10 cellular contexts compared by ENCODE assay signal in genomic region chr1:234907585-234908457, GRCh38.
A peak's percentile ranks its signal among the peaks of the same experiment; 100 is the strongest.
DNase-seq lines count a peak whose midpoint lies in the region; TF ChIP-seq lines count a peak whose summit lies in the region.
"Had no signal": no experiment of that assay in that cellular context is flagged by ENCODE, and none has a peak within 500 bp of the region (broad histone marks: within the 10 kb centered on the region; RNA-seq: fewer than 3 reads in every experiment).

No MANE protein-coding gene starts in this region.

- no peak for TF ChIP-seq EP300 in transverse colon (IDR thresholded peaks at IDR 0.05; ENCODE audit: low read depth)

- in situ Hi-C loops in transverse colon (cut with MboI; ENCODE audit: low pct_ligation_motif_present in 1 of 4, low pct_unique_long_range_greater_than_20kb in 1 of 4, low sequenced_read_pairs in 3 of 4) (no loop called here), GM13976 (cut with MboI; ENCODE audit: low sequenced_read_pairs, unreplicated experiment) (no loop called here)

- H3K9ac ChIP-seq in duodenal mucosa (ENCODE audit: low read depth in 1 of 2, low read length in 2 of 2) = peak overlapping the region; percentile 27 to 49
- peak overlapping the region; percentile 33 to 86 for H3K9ac ChIP-seq in liver (ENCODE audit: low read depth in 1 of 2, low read length in 2 of 2)

- TF ChIP-seq RAD21 in liver (IDR thresholded peaks at IDR 0.05) = peak; percentile 7 to 58

- TF ChIP-seq POLR2A in transverse colon (IDR thresholded peaks at IDR 0.05) = no peak

- H3K4me1 ChIP-seq in duodenal mucosa (ENCODE audit: control insufficient read depth in 1 of 2, insufficient read depth in 2 of 2, low read length in 2 of 2) (peaks cover 32 to 35% of the 10 kb centered on the region in 2 donors), liver (ENCODE audit: control insufficient read depth in 4 of 4, insufficient read depth in 4 of 4, low read length in 3 of 4) (peaks cover 9 to 23% (median 17%) of the 10 kb centered on the region in 4 donors), transverse colon (peaks cover 11 to 26% (median 20%) of the 10 kb centered on the region in 4 donors)

- H3K27ac ChIP-seq in duodenal mucosa (ENCODE audit: low read depth, low read length) (peak overlapping the region; percentile 54), liver (ENCODE audit: low read depth in 1 of 2, low read length in 2 of 2) (peak overlapping the region; percentile 60 to 71), transverse colon (peak overlapping the region; percentile 65 to 79 (median 70))

- no peak for TF ChIP-seq CTCF in liver (IDR thresholded peaks at IDR 0.05; ENCODE audit: low read depth, low read length, missing input control)
- TF ChIP-seq CTCF in transverse colon (IDR thresholded peaks at IDR 0.05) = no peak
- no peak for TF ChIP-seq CTCF in GM13976 (IDR thresholded peaks at IDR 0.05; ENCODE audit: borderline replicate concordance, control extremely low read depth, extremely low read depth, insufficient read depth, missing control alignments)

- H3K4me3 ChIP-seq in duodenal mucosa (ENCODE audit: low read depth in 1 of 2, low read length in 2 of 2) (peak overlapping the region in 1 of 2 donors; percentile 19), liver (ENCODE audit: low read depth in 1 of 3, low read length in 3 of 3) (no peak overlapping the region), transverse colon (no peak overlapping the region)

- WGBS in liver = 40% methylated on average over 12 of the region's 12 CpGs
- WGBS in transverse colon (ENCODE audit: low coverage in 1 of 2), 2 donors = 42 to 50% methylated on average over 2 to 12 of the region's 12 CpGs

- H3K9me3 ChIP-seq in duodenal mucosa (ENCODE audit: control insufficient read depth in 1 of 2, low read length in 2 of 2) = no peaks in the 10 kb centered on the region
- H3K9me3 ChIP-seq in liver (ENCODE audit: control insufficient read depth in 4 of 4, low read length in 3 of 4) = no peaks in the 10 kb centered on the region
- H3K9me3 ChIP-seq in transverse colon = no peaks in the 10 kb centered on the region

- intact Hi-C loops in transverse colon (cut with DNase I; ENCODE audit: low total_unique reads) = no loop called here

- DNase-seq in HT-29 (ENCODE audit: low spot score) = peak; percentile 55
- no peak for DNase-seq in transverse colon
- no peak for DNase-seq in NCI-H345 (lab: John Stamatoyannopoulos, UW)
- no peak for DNase-seq in GM13976 (ENCODE audit: low spot score)
- DNase-seq in anterior cingulate cortex (lab: John Stamatoyannopoulos, UW) = no peak
- DNase-seq: NCI-H524 treated with DMSO at 0.1 percent for 48 hours, occipital lobe, T-helper 2 cell had no signal

- H3K36me3 ChIP-seq in duodenal mucosa (ENCODE audit: control insufficient read depth in 1 of 2, insufficient read depth in 2 of 2, low read length in 2 of 2) (no peaks in the 10 kb centered on the region), liver (ENCODE audit: control insufficient read depth in 4 of 4, insufficient read depth in 3 of 4, low read depth in 1 of 4, low read length in 3 of 4) (no peaks in the 10 kb centered on the region), transverse colon (no peaks in the 10 kb centered on the region)

- H3K27me3 ChIP-seq in duodenal mucosa (ENCODE audit: control insufficient read depth in 1 of 2, insufficient read depth in 2 of 2, low read length in 2 of 2) (no peaks in the 10 kb centered on the region), liver (ENCODE audit: control insufficient read depth in 4 of 4, insufficient read depth in 4 of 4, low read length in 3 of 4) (no peaks in the 10 kb centered on the region), transverse colon (no peaks in the 10 kb centered on the region)

TF ChIP-seq in liver, 16 proteins besides CTCF, POLR2A, EP300 and RAD21:
- TF ChIP-seq EGR1 (IDR thresholded peaks at IDR 0.05; ENCODE audit: low read depth in 2 of 2) = peak in 1 of 2 donors; percentile 23
- TF ChIP-seq RXRA (IDR thresholded peaks at IDR 0.05) = peak; percentile 34 to 48
- TF ChIP-seq FOXA2 (IDR thresholded peaks at IDR 0.05) = no peak
- TF ChIP-seq YY1 (IDR thresholded peaks at IDR 0.05) = peak; percentile 73
- peak; percentile 35 for TF ChIP-seq ATF3 (IDR thresholded peaks at IDR 0.05)
- peak in 1 of 2 donors; percentile 16 for TF ChIP-seq JUND (IDR thresholded peaks at IDR 0.05)
- no peak for TF ChIP-seq HNF4G (IDR thresholded peaks at IDR 0.05)
- TF ChIP-seq GABPA (IDR thresholded peaks at IDR 0.05 in 1 of 2, conservative IDR thresholded peaks at IDR 0.05 in 1 of 2) = no peak
- peak; percentile 17 for TF ChIP-seq MAX (IDR thresholded peaks at IDR 0.05)
- TF ChIP-seq TAF1 (conservative IDR thresholded peaks at IDR 0.05) = peak; percentile 41
- no peak for TF ChIP-seq REST (IDR thresholded peaks at IDR 0.05)
- no peak for TF ChIP-seq FOXA1 (IDR thresholded peaks at IDR 0.05)
- peak; percentile 41 to 62 for TF ChIP-seq HNF4A (conservative IDR thresholded peaks at IDR 0.05)
- peak; percentile 76 for TF ChIP-seq SP1 (IDR thresholded peaks at IDR 0.05)
- TF ChIP-seq NR2F2 (IDR thresholded peaks at IDR 0.05) = peak; percentile 67
- TF ChIP-seq ZBTB33 (IDR thresholded peaks at IDR 0.05) = no peak
TF ChIP-seq in liver: peak in this region for 10.
